12 cellular contexts compared by ENCODE assay signal in genomic region chr10:118692911-118693310, GRCh38.
DNase-seq lines count a peak whose midpoint lies in the region; ATAC-seq and TF ChIP-seq lines count a peak whose summit lies in the region.
"Had no signal": no experiment of that assay in that cellular context is flagged by ENCODE, and none has a peak within 500 bp of the region (broad histone marks: within the 10 kb centered on the region; RNA-seq: fewer than 3 reads in every experiment).

No MANE protein-coding gene starts in this region.

- ATAC-seq in PC-3 (peak; percentile 40), GM21529 (IDR thresholded peaks at IDR 0.05; ENCODE audit: unreplicated experiment) (no peak), T-helper 17 cell (no peak)
- ATAC-seq: WTC11 had no signal

- H3K36me3 ChIP-seq in PC-3 (ENCODE audit: low read depth, low read length) (no peaks in the 10 kb centered on the region), esophagus squamous epithelium (peaks cover 0 to 46% (median 0%) of the 10 kb centered on the region in 3 donors), trophoblast cell (ENCODE audit: control insufficient read depth in 1 of 2, insufficient read depth in 2 of 2, low read length in 2 of 2) (peaks cover 5 to 8% of the 10 kb centered on the region in 2 experiments)

- peak overlapping the region; percentile 80 for H3K23ac ChIP-seq in trophoblast cell (ENCODE audit: low read length)

- no peak overlapping the region for H2BK120ac ChIP-seq in trophoblast cell (ENCODE audit: insufficient read depth, low read length, poor library complexity)

- no peaks in the 10 kb centered on the region for H3K27me3 ChIP-seq in PC-3 (ENCODE audit: low read length)
- no peaks in the 10 kb centered on the region for H3K27me3 ChIP-seq in esophagus squamous epithelium
- no peaks in the 10 kb centered on the region for H3K27me3 ChIP-seq in trophoblast cell (ENCODE audit: insufficient read depth, low read length)

- H3K27ac ChIP-seq in PC-3 (ENCODE audit: low read length) (no peak overlapping the region), esophagus squamous epithelium (peak overlapping the region in 3 of 4 donors; percentile 35 to 68 (median 67)), trophoblast cell (ENCODE audit: low read depth, low read length) (no peak overlapping the region)

- no peak overlapping the region for H3K14ac ChIP-seq in trophoblast cell (ENCODE audit: low read length)

- H2AFZ ChIP-seq in PC-3 (ENCODE audit: low read length) (no peak overlapping the region), trophoblast cell (ENCODE audit: insufficient read depth, low read length, poor library complexity) (no peak overlapping the region)

- H3K9ac ChIP-seq in PC-3 (ENCODE audit: low read length) = no peak overlapping the region
- H3K9ac ChIP-seq in trophoblast cell (ENCODE audit: low read length) = no peak overlapping the region

- no peak overlapping the region for H2AK5ac ChIP-seq in trophoblast cell (ENCODE audit: low read length)

- BruUV-seq in PC-3 (replicated peaks; lab: Mats Ljungman, UMichigan) = no TSS peak

- no peak for TF ChIP-seq POLR2A in esophagus squamous epithelium (IDR thresholded peaks at IDR 0.05)

- no peaks in the 10 kb centered on the region for H3K9me2 ChIP-seq in PC-3 (replicated peaks; ENCODE audit: low read length)

- no peak overlapping the region for H3K18ac ChIP-seq in trophoblast cell (ENCODE audit: low read length)

- H3K4ac ChIP-seq in trophoblast cell (ENCODE audit: low read depth, low read length) = no peak overlapping the region

- no peak overlapping the region for H3K4me3 Mint-ChIP-seq in T-helper 17 cell
- H3K4me3 Mint-ChIP-seq in glutamatergic neuron (ENCODE audit: unreplicated experiment) = no peak overlapping the region
- no peak overlapping the region for H3K4me3 Mint-ChIP-seq in CD14-positive monocyte
- H3K4me3 Mint-ChIP-seq: WTC11 had no signal

- 31 to 39% methylated on average over 3 of the region's 3 CpGs for WGBS in esophagus squamous epithelium, 2 donors
- no CpG with 5 or more reads among the region's 3 CpGs for WGBS in trophoblast cell (ENCODE audit: extremely low coverage, insufficient coverage, insufficient read length)

- no peak overlapping the region for H2BK5ac ChIP-seq in trophoblast cell (ENCODE audit: low read depth, low read length, poor library complexity)

- CTCF ChIA-PET in PC-3 (lab: Charles Lee) = no interaction called here

- H3K4me1 Mint-ChIP-seq in T-helper 17 cell = peaks cover 7% of the 10 kb centered on the region
- peaks cover 6% of the 10 kb centered on the region for H3K4me1 Mint-ChIP-seq in glutamatergic neuron (ENCODE audit: low read depth, unreplicated experiment)
- H3K4me1 Mint-ChIP-seq in CD14-positive monocyte = no peaks in the 10 kb centered on the region
- H3K4me1 Mint-ChIP-seq: WTC11 had no signal

- H3K36me3 Mint-ChIP-seq in T-helper 17 cell (ENCODE audit: low read depth) = peaks cover 2% of the 10 kb centered on the region
- no peaks in the 10 kb centered on the region for H3K36me3 Mint-ChIP-seq in glutamatergic neuron (ENCODE audit: unreplicated experiment)
- peaks cover 57 to 66% of the 10 kb centered on the region in 2 donors for H3K36me3 Mint-ChIP-seq in CD14-positive monocyte

- DNase-seq in EH (ENCODE audit: low read depth) = peak; percentile 93
- peak; percentile 25 for DNase-seq in PC-3
- DNase-seq in esophagus squamous epithelium (lab: John Stamatoyannopoulos, UW) = no peak
- DNase-seq in trophoblast cell = peak in 1 of 2 donors; percentile 29
- no peak for DNase-seq in T-helper 17 cell
- no peak for DNase-seq in glutamatergic neuron
- DNase-seq in CD14-positive monocyte (ENCODE audit: low spot score) = no peak
- DNase-seq: DMS153; stimulated activated CD4-positive, alpha-beta T cell treated with anti-CD3 and anti-CD28 coated beads, Interleukin-4, amount 100 ng/mL, for 1 hour had no signal

- H3K9me3 ChIP-seq in PC-3 (ENCODE audit: low read length) = no peaks in the 10 kb centered on the region
- no peaks in the 10 kb centered on the region for H3K9me3 ChIP-seq in esophagus squamous epithelium
- H3K9me3 ChIP-seq in trophoblast cell (ENCODE audit: insufficient read depth, low read depth, low read length) = no peaks in the 10 kb centered on the region
- no peaks in the 10 kb centered on the region for H3K9me3 ChIP-seq in T-helper 17 cell (ENCODE audit: control insufficient read depth, low read length, poor library complexity, severe bottlenecking)

- H3K4me2 ChIP-seq in PC-3 (ENCODE audit: low read length) = no peak overlapping the region
- no peak overlapping the region for H3K4me2 ChIP-seq in trophoblast cell (ENCODE audit: low read length)

- H3F3A ChIP-seq in PC-3 (ENCODE audit: low read length, unreplicated experiment) = no peaks in the 10 kb centered on the region

- H3K9me3 Mint-ChIP-seq in glutamatergic neuron (ENCODE audit: unreplicated experiment) = no peaks in the 10 kb centered on the region
- H3K9me3 Mint-ChIP-seq in CD14-positive monocyte = no peaks in the 10 kb centered on the region
- H3K9me3 Mint-ChIP-seq: activated T-helper 2 cell treated with anti-CD3 and anti-CD28 coated beads, Interferon-gamma antibody, Interleukin-2, Interleukin-4, amounts not matched to agents 10 μg/mL and 5 μg/mL and 100 μg/mL, durations not matched to agents 14 hours and 24 hours and 36 hours; WTC11 had no signal

- POLR2A ChIA-PET in PC-3 (lab: Charles Lee; ENCODE audit: unreplicated experiment) = no interaction called here

- intact Hi-C loops in PC-3 (cut with micrococcal nuclease) (no loop called here), esophagus squamous epithelium (cut with DNase I) (no loop called here), CD14-positive monocyte (cut with micrococcal nuclease) (no loop called here)

- H3K27me3 Mint-ChIP-seq in T-helper 17 cell (no peaks in the 10 kb centered on the region), glutamatergic neuron (ENCODE audit: unreplicated experiment) (no peaks in the 10 kb centered on the region), CD14-positive monocyte (ENCODE audit: low read depth in 3 of 3) (no peaks in the 10 kb centered on the region)

- H4K12ac ChIP-seq in trophoblast cell (ENCODE audit: low read depth, low read length) = no peak overlapping the region

- TF ChIP-seq CTCF in PC-3 (conservative IDR thresholded peaks at IDR 0.05; ENCODE audit: low read depth, low read length) = no peak
- TF ChIP-seq CTCF in esophagus squamous epithelium (IDR thresholded peaks at IDR 0.05) = no peak
- TF ChIP-seq CTCF in glutamatergic neuron (IDR thresholded peaks at IDR 0.05; ENCODE audit: partially characterized antibody, unreplicated experiment) = no peak
- TF ChIP-seq CTCF in CD14-positive monocyte (IDR thresholded peaks at IDR 0.05) = no peak

- no peaks in the 10 kb centered on the region for H3K79me2 ChIP-seq in PC-3 (ENCODE audit: low read length)
- H3K79me2 ChIP-seq in trophoblast cell (ENCODE audit: control insufficient read depth, insufficient read depth, low read length, poor library complexity) = no peaks in the 10 kb centered on the region

- H3K79me1 ChIP-seq in trophoblast cell (ENCODE audit: low read length) = no peaks in the 10 kb centered on the region

- 0 out of 2 replicates have a peak, but pooled peaks cover 6% of the 10 kb centered on the region for H3K4me1 ChIP-seq in PC-3 (ENCODE audit: insufficient read depth, low read length)
- H3K4me1 ChIP-seq in esophagus squamous epithelium = peaks cover 0 to 11% (median 3%) of the 10 kb centered on the region in 3 donors
- H3K4me1 ChIP-seq in trophoblast cell (ENCODE audit: control insufficient read depth in 1 of 2, insufficient read depth in 2 of 2, low read length in 2 of 2) = no peaks in the 10 kb centered on the region

- no peak overlapping the region for H4K8ac ChIP-seq in trophoblast cell (ENCODE audit: low read depth, low read length)

- H4K20me1 ChIP-seq in PC-3 (ENCODE audit: low read length) = no peaks in the 10 kb centered on the region

- H3K27ac Mint-ChIP-seq in T-helper 17 cell (no peak overlapping the region), glutamatergic neuron (ENCODE audit: unreplicated experiment) (no peak overlapping the region), CD14-positive monocyte (no peak overlapping the region)
- H3K27ac Mint-ChIP-seq: activated T-helper 2 cell treated with anti-CD3 and anti-CD28 coated beads, Interferon-gamma antibody, Interleukin-2, Interleukin-4, amounts not matched to agents 10 μg/mL and 5 μg/mL and 100 μg/mL, durations not matched to agents 14 hours and 24 hours and 36 hours; WTC11 had no signal

- no peak overlapping the region for H4K91ac ChIP-seq in trophoblast cell (ENCODE audit: low read depth, low read length)

- H3K4me3 ChIP-seq in PC-3 (ENCODE audit: low read length) = no peak overlapping the region
- no peak overlapping the region for H3K4me3 ChIP-seq in esophagus squamous epithelium
- H3K4me3 ChIP-seq in trophoblast cell (ENCODE audit: low read depth, low read length) = no peak overlapping the region

- no peak overlapping the region for H2BK12ac ChIP-seq in trophoblast cell (ENCODE audit: low read length)

Comparison
In these comparisons a context has a peak if more than half of its experiments do, and no peak if none do; other contexts are left out.
1. DNase-seq: peak in EH (single experiment) and PC-3 (single experiment); none in esophagus squamous epithelium (single experiment), T-helper 17 cell (0 of 3), glutamatergic neuron (single experiment) and CD14-positive monocyte (single experiment).
2. H3K27ac ChIP-seq: peak in esophagus squamous epithelium (3 of 4); none in PC-3 (single experiment) and trophoblast cell (single experiment).